ENCODE assay signal across 25 cellular contexts in the genomic region with DNA sequence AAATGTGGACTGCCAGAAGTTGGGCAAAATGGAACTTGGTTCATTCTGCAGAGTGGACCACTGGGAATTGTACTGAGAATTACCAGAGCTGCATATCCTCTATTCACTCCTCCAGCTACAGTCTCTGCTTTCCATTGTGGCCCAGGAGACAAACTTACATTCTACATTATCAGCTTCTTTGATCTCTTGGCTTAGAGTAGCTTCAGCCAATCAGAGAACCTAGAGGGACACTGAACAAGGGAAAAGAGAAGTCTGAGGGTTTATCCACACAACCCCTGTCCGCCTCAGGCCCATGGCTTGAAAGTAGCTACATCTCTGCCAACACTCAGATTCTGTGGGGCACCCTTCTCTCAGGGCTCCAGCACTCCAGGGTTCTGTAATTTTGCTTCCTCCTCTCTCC.
"Had no signal": no experiment of that assay in that cellular context is flagged by ENCODE, and none has a peak within 500 bp of the region (broad histone marks: within the 10 kb centered on the region; RNA-seq: fewer than 3 reads in every experiment).

No MANE protein-coding gene starts in this region.

- H3K4me1 ChIP-seq: body of pancreas had no signal

- H3K36me3 Mint-ChIP-seq: activated naive CD8-positive, alpha-beta T cell treated with anti-CD3 and anti-CD28 coated beads for 36 hours had no signal

- H3K27me3 ChIP-seq: body of pancreas, SJSA1 had no signal

- H3K27ac Mint-ChIP-seq: activated B cell treated with CpG ODN at 0.5 μM for 24 hours; activated CD4-positive, alpha-beta memory T cell treated with anti-CD3 and anti-CD28 coated beads for 36 hours; activated CD4-positive, alpha-beta T cell treated with anti-CD3 and anti-CD28 coated beads, Interleukin-2, amount 10 ng/mL, durations not matched to agents 7 days and 5 days; activated naive CD4-positive, alpha-beta T cell treated with anti-CD3 and anti-CD28 coated beads for 36 hours; activated naive CD8-positive, alpha-beta T cell treated with anti-CD3 and anti-CD28 coated beads for 36 hours; T-helper 1 cell treated with Interleukin-12 subunit alpha and Interleukin-12 subunit beta and Interleukin-4 antibody, amounts not matched to agents 30 μg/mL and 1 μg/mL, for 36 hours had no signal

- H3K9me3 ChIP-seq: body of pancreas, SJSA1 had no signal

- H3K4me1 Mint-ChIP-seq: activated B cell treated with CpG ODN at 0.5 μM for 24 hours had no signal

- H3K4me3 ChIP-seq: body of pancreas, SJSA1 had no signal

- DNase-seq: activated B cell treated with CpG ODN at 0.5 μM for 24 hours; activated CD4-positive, alpha-beta memory T cell treated with anti-CD3 and anti-CD28 coated beads for 36 hours; activated CD4-positive, alpha-beta T cell treated with anti-CD3 and anti-CD28 coated beads, Interleukin-2, amount 10 ng/mL, durations not matched to agents 7 days and 5 days; activated CD8-positive, alpha-beta memory T cell treated with anti-CD3 and anti-CD28 coated beads for 24 hours; activated effector memory CD4-positive, alpha-beta T cell treated with anti-CD3 and anti-CD28 coated beads, Interleukin-2, amount 50 U/mL, for 16 hours; activated naive CD4-positive, alpha-beta T cell treated with anti-CD3 and anti-CD28 coated beads for 36 hours; activated naive CD8-positive, alpha-beta T cell treated with anti-CD3 and anti-CD28 coated beads for 36 hours; activated T-cell treated with anti-CD3 and anti-CD28 coated beads, Interleukin-2, amount 50 U/mL, for 4 hours; aorta; body of pancreas; central memory CD4-positive, alpha-beta T cell; KG1; NCI-H1105 treated with DMSO at 0.1 percent for 48 hours; NCI-H1436 treated with DMSO at 0.1 percent for 48 hours; NCI-H187; NCI-H2081; NCI-H510A treated with DMSO at 0.1 percent for 48 hours; PC-3; SHP77; T1000 had no signal

- ATAC-seq: activated T-cell treated with anti-CD3 and anti-CD28 coated beads, Interleukin-2, amount 50 U/mL, for 4 hours; body of pancreas; PC-3 had no signal

- H3K36me3 ChIP-seq: SJSA1 had no signal

- H3K4me3 Mint-ChIP-seq: activated B cell treated with CpG ODN at 0.5 μM for 24 hours; activated CD4-positive, alpha-beta memory T cell treated with anti-CD3 and anti-CD28 coated beads for 36 hours; activated CD4-positive, alpha-beta T cell treated with anti-CD3 and anti-CD28 coated beads, Interleukin-2, amount 10 ng/mL, durations not matched to agents 7 days and 5 days; activated naive CD4-positive, alpha-beta T cell treated with anti-CD3 and anti-CD28 coated beads for 36 hours; activated naive CD8-positive, alpha-beta T cell treated with anti-CD3 and anti-CD28 coated beads for 36 hours; activated T-cell treated with anti-CD3 and anti-CD28 coated beads, Interleukin-2, amount 50 U/mL, for 4 hours; T-helper 1 cell treated with Interleukin-12 subunit alpha and Interleukin-12 subunit beta and Interleukin-4 antibody, amounts not matched to agents 30 μg/mL and 1 μg/mL, for 36 hours had no signal

- H3K27ac ChIP-seq: body of pancreas, SJSA1 had no signal

- H3K9me3 Mint-ChIP-seq: activated naive CD8-positive, alpha-beta T cell treated with anti-CD3 and anti-CD28 coated beads for 36 hours; activated T-cell treated with anti-CD3 and anti-CD28 coated beads, Interleukin-2, amount 50 U/mL, for 4 hours had no signal

- FAIRE-seq: bronchial epithelial cell, RCC 7860, TTC549 had no signal
